ENCODE assay signal across 12 cellular contexts in genomic region chr22:38081636-38081940, GRCh38. TPM values are rescaled to one million over a fixed set of nuclear protein-coding genes. Genes with fewer than 3 reads are reported as not detected.
A peak's percentile ranks its signal among the peaks of the same experiment; 100 is the strongest.
DNase-seq lines count a peak whose midpoint lies in the region; ATAC-seq, FAIRE-seq and TF ChIP-seq lines count a peak whose summit lies in the region.
"Had no signal": no experiment of that assay in that cellular context is flagged by ENCODE, and none has a peak within 500 bp of the region (broad histone marks: within the 10 kb centered on the region; RNA-seq: fewer than 3 reads in every experiment).

No MANE protein-coding gene starts in this region.

- intact Hi-C loops in right lobe of liver (cut with DNase I), result no loop called here
- intact Hi-C loops in HepG2 (cut with micrococcal nuclease; ENCODE audit: unreplicated experiment), result no loop called here
- intact Hi-C loops in vagina (cut with DNase I), result no loop called here

- no CpG with 5 or more reads among the region's 17 CpGs for WGBS in right lobe of liver (ENCODE audit: insufficient coverage, low coverage, low lambda C conversion rate, missing lambda C conversion rate)
- no CpG with 5 or more reads among the region's 17 CpGs for WGBS in HepG2 (ENCODE audit: low lambda C conversion rate)

- H3K4me2 ChIP-seq in HepG2 (ENCODE audit: low read depth, low read length) (no peak overlapping the region), fibroblast of lung (ENCODE audit: extremely low read depth, insufficient read depth, low read length) (peak overlapping the region; percentile 8)

- H3K27me3 ChIP-seq in right lobe of liver (no peaks in the 10 kb centered on the region), HepG2 (ENCODE audit: control insufficient read depth in 1 of 2, insufficient read depth in 2 of 2, low read length in 2 of 2) (no peaks in the 10 kb centered on the region), fibroblast of lung (ENCODE audit: control insufficient read depth, insufficient read depth, low read length) (peaks cover 8% of the 10 kb centered on the region), rectal smooth muscle tissue (ENCODE audit: control insufficient read depth, insufficient read depth, low read length) (peaks cover 11% of the 10 kb centered on the region), vagina (no peaks in the 10 kb centered on the region)

- no peak for TF ChIP-seq EP300 in HepG2 (IDR thresholded peaks at IDR 0.05; ENCODE audit: low read depth in 2 of 2, low read length in 2 of 2)
- TF ChIP-seq EP300 in HepG2 (CRISPR knock-in tag; IDR thresholded peaks at IDR 0.05; ENCODE audit: borderline replicate concordance), result no peak

- H3K36me3 ChIP-seq in right lobe of liver (no peaks in the 10 kb centered on the region), HepG2 (replicated peaks in 1 of 2; ENCODE audit: control insufficient read depth in 1 of 2, insufficient read depth in 2 of 2, low read length in 2 of 2) (peaks cover 5 to 11% of the 10 kb centered on the region in 2 experiments; a peak in 3 of 5 replicates), fibroblast of lung (ENCODE audit: control insufficient read depth, insufficient read depth, low read length) (no peaks in the 10 kb centered on the region), rectal smooth muscle tissue (ENCODE audit: control insufficient read depth, insufficient read depth, low read length) (no peaks in the 10 kb centered on the region), vagina (no peaks in the 10 kb centered on the region)

- in situ Hi-C loops in HepG2 (cut with HindIII; ENCODE audit: extremely low pct_ligation_motif_present, low pct_unique_long_range_greater_than_20kb), result no loop called here

- H3K9ac ChIP-seq in HepG2 (ENCODE audit: insufficient read depth, low read depth, low read length) (no peak overlapping the region), fibroblast of lung (ENCODE audit: insufficient read depth, low read length) (no peak overlapping the region), rectal smooth muscle tissue (ENCODE audit: low read length) (no peak overlapping the region)

- H4K20me1 ChIP-seq in HepG2 (ENCODE audit: insufficient read depth, low read length) (no peaks in the 10 kb centered on the region), fibroblast of lung (ENCODE audit: control insufficient read depth, extremely low read depth, insufficient read depth, low read length) (no peaks in the 10 kb centered on the region)

- peak overlapping the region in 1 of 3 donors; percentile 31 for H3K4me3 ChIP-seq in right lobe of liver
- H3K4me3 ChIP-seq in HepG2 (replicated peaks in 1 of 3; ENCODE audit: insufficient read depth in 1 of 3, low read depth in 2 of 3, low read length in 3 of 3), result no peak overlapping the region
- H3K4me3 ChIP-seq in fibroblast of lung (replicated peaks in 1 of 4; ENCODE audit: control extremely low read depth in 1 of 4, insufficient read depth in 1 of 4, low read depth in 3 of 4, low read length in 4 of 4), result no peak overlapping the region
- H3K4me3 ChIP-seq in rectal smooth muscle tissue (ENCODE audit: low read length), result peak overlapping the region; percentile 25
- H3K4me3 ChIP-seq in vagina, result peak overlapping the region; percentile 37 to 65

- ATAC-seq in right lobe of liver, result no peak
- no peak for ATAC-seq in HepG2

- no peak for TF ChIP-seq POLR2A in right lobe of liver (IDR thresholded peaks at IDR 0.05)
- no peak for TF ChIP-seq POLR2A in HepG2 (IDR thresholded peaks at IDR 0.05; ENCODE audit: insufficient read depth in 1 of 2, low read depth in 2 of 2, low read length in 2 of 2)
- no peak for TF ChIP-seq POLR2A in vagina (IDR thresholded peaks at IDR 0.05)

- no peak for FAIRE-seq in HepG2 (lab: Jason Lieb, UNC)

- no peak for TF ChIP-seq RAD21 in HepG2 (CRISPR knock-in tag; IDR thresholded peaks at IDR 0.05)

- H3K27ac ChIP-seq in right lobe of liver (no peak overlapping the region), HepG2 (ENCODE audit: extremely low read length, insufficient read depth, low read length) (no peak overlapping the region), fibroblast of lung (ENCODE audit: insufficient read depth, low read length) (no peak overlapping the region), rectal smooth muscle tissue (ENCODE audit: low read depth, low read length) (no peak overlapping the region), vagina (no peak overlapping the region)

- H2AFZ ChIP-seq in HepG2 (ENCODE audit: low read length), result no peak overlapping the region
- H2AFZ ChIP-seq in fibroblast of lung (ENCODE audit: low read length), result no peak overlapping the region

- DNase-seq in right lobe of liver (peak in 2 of 3 donors; percentile 21 to 55), HepG2 (ENCODE audit: low spot score) (no peak), fibroblast of lung (ENCODE audit: low read depth in 2 of 2) (no peak), vagina (ENCODE audit: extremely low spot score in 2 of 2) (no peak), NCI-H69 (lab: John Stamatoyannopoulos, UW) (no peak), T-helper 1 cell (no peak)
- no peak for DNase-seq in stimulated activated naive CD4-positive, alpha-beta T cell treated with Interleukin-2 at 50 U/mL for 16 hours (lab: John Stamatoyannopoulos, UW)
- DNase-seq: NCI-H446, SHP77 treated with DMSO at 0.1 percent for 48 hours had no signal

- no TSS peak for BruUV-seq in HepG2 (replicated peaks; lab: Mats Ljungman, UMichigan)

- H3K4me1 ChIP-seq in right lobe of liver (peaks cover 0 to 5% (median 0%) of the 10 kb centered on the region in 4 donors), HepG2 (ENCODE audit: insufficient read depth, low read length) (no peaks in the 10 kb centered on the region), fibroblast of lung (ENCODE audit: control insufficient read depth, extremely low read depth, insufficient read depth, low read length) (no peaks in the 10 kb centered on the region), rectal smooth muscle tissue (ENCODE audit: control insufficient read depth, insufficient read depth, low read length) (no peaks in the 10 kb centered on the region), vagina (peaks cover 21% of the 10 kb centered on the region)

- TF ChIP-seq CTCF in right lobe of liver (IDR thresholded peaks at IDR 0.05), result no peak
- no peak for TF ChIP-seq CTCF in HepG2 (CRISPR knock-in tag; IDR thresholded peaks at IDR 0.05)
- TF ChIP-seq CTCF in fibroblast of lung (conservative IDR thresholded peaks at IDR 0.05 in 1 of 2, IDR thresholded peaks at IDR 0.05 in 1 of 2; ENCODE audit: low read depth in 1 of 2, low read length in 2 of 2), result no peak
- no peak for TF ChIP-seq CTCF in vagina (IDR thresholded peaks at IDR 0.05)

- no peaks in the 10 kb centered on the region for H3K79me2 ChIP-seq in HepG2 (ENCODE audit: insufficient read depth, low read length)
- no peaks in the 10 kb centered on the region for H3K79me2 ChIP-seq in fibroblast of lung (ENCODE audit: control insufficient read depth, insufficient read depth, low read length)

- CTCF ChIA-PET in HepG2 (lab: Yijun Ruan, JAX; ENCODE audit: low intra/inter-chr PET ratio, low total read pairs), result no interaction called here

- H3K9me3 ChIP-seq in right lobe of liver, result no peaks in the 10 kb centered on the region
- H3K9me3 ChIP-seq in HepG2 (ENCODE audit: low read length), result no peaks in the 10 kb centered on the region
- H3K9me3 ChIP-seq in fibroblast of lung (ENCODE audit: control insufficient read depth, insufficient read depth, low read depth, low read length), result no peaks in the 10 kb centered on the region
- H3K9me3 ChIP-seq in vagina, result no peaks in the 10 kb centered on the region

- POLR2A ChIA-PET in HepG2 (lab: Yijun Ruan, JAX), result no interaction called here

RNA-seq across cellular contexts. Expression of gene SLC16A8, which starts 2.4 kb away (rescaled TPM):
- not detected for total RNA-seq in right lobe of liver
- total RNA-seq in HepG2 (2016; rRNA removed; fragmentation: Illumina TruSeq; extraction: Trizol), result not detected in 2 replicates
- total RNA-seq in HepG2 (2016; cell fraction: cytosol; rRNA removed; fragmentation: Illumina TruSeq; extraction: Trizol; ENCODE audit: low read depth), result not detected in 2 replicates
- total RNA-seq in HepG2 (2016; cell fraction: insoluble cytoplasmic fraction; rRNA removed; fragmentation: Illumina TruSeq; extraction: Trizol), result not detected in 2 replicates
- total RNA-seq in HepG2 (2016; cell fraction: membrane; rRNA removed; fragmentation: Illumina TruSeq; extraction: Trizol), result not detected in 2 replicates
- not detected in 2 replicates for total RNA-seq in HepG2 (2016; cell fraction: nucleus; rRNA removed; fragmentation: Illumina TruSeq; extraction: Trizol)
- not detected in 2 replicates for polyA plus RNA-seq in HepG2 (2011; rRNA removed)
- not detected in 2 replicates for polyA plus RNA-seq in HepG2 (2011; cell fraction: cytosol; rRNA removed)
- polyA plus RNA-seq in HepG2 (2011; cell fraction: nucleus; rRNA removed), result not detected in 2 replicates
- 0.44 and 0.49 TPM in 2 replicates for polyA plus RNA-seq in HepG2 (2012)
- polyA plus RNA-seq in HepG2 (2016; cell fraction: cytosol; fragmentation: Illumina TruSeq; extraction: Trizol; ENCODE audit: low read depth), result not detected in 2 replicates
- polyA plus RNA-seq in HepG2 (2016; cell fraction: insoluble cytoplasmic fraction; fragmentation: Illumina TruSeq; extraction: Trizol; ENCODE audit: low read depth), result not detected in 2 replicates
- polyA plus RNA-seq in HepG2 (2016; cell fraction: membrane; fragmentation: Illumina TruSeq; extraction: Trizol; ENCODE audit: low read depth), result not detected in 2 replicates
- polyA plus RNA-seq in HepG2 (2016; cell fraction: nucleus; fragmentation: Illumina TruSeq; extraction: Trizol; ENCODE audit: insufficient read depth, low read depth), result not detected in 2 replicates
- not detected in 2 replicates for polyA minus RNA-seq in HepG2 (2011; rRNA and poly(A)+ RNA removed; ENCODE audit: low replicate concordance)
- not detected in 2 replicates for polyA minus RNA-seq in HepG2 (2011; cell fraction: cytosol; rRNA and poly(A)+ RNA removed)
- polyA minus RNA-seq in HepG2 (2011; cell fraction: nucleus; rRNA and poly(A)+ RNA removed), result not detected in 2 replicates
- under 0.01 and 0.26 TPM in 2 replicates for total RNA-seq in fibroblast of lung
- polyA plus RNA-seq in fibroblast of lung, result not detected in 2 replicates
- 0.13 TPM in 1 of 2 replicates, not detected in the other for polyA plus RNA-seq in fibroblast of lung (2012)
- not detected in 2 replicates for polyA minus RNA-seq in fibroblast of lung (ENCODE audit: low replicate concordance)
- 0.98 TPM for total RNA-seq in vagina
- total RNA-seq: activated T-helper 17 cell treated with anti-CD3 and anti-CD28 coated beads, Interleukin-2, amount 50 U/mL, for 72 hours; mononuclear cell had no signal

RNA-seq across cellular contexts. Expression of gene PICK1, which starts 24.4 kb away (rescaled TPM):
- total RNA-seq in right lobe of liver (10 to 100 TPM; 13.0 to 26.4 (median 20.3) TPM), HepG2 (2016; rRNA removed; fragmentation: Illumina TruSeq; extraction: Trizol) (16.0 and 19.3 TPM in 2 replicates), fibroblast of lung (5.9 and 7.8 TPM in 2 replicates), vagina (21.1 TPM)
- total RNA-seq in HepG2 (2016; cell fraction: cytosol; rRNA removed; fragmentation: Illumina TruSeq; extraction: Trizol; ENCODE audit: low read depth), result 5.2 and 7.0 TPM in 2 replicates
- total RNA-seq in HepG2 (2016; cell fraction: insoluble cytoplasmic fraction; rRNA removed; fragmentation: Illumina TruSeq; extraction: Trizol), result 12.5 and 21.2 TPM in 2 replicates
- total RNA-seq in HepG2 (2016; cell fraction: membrane; rRNA removed; fragmentation: Illumina TruSeq; extraction: Trizol), result 5.1 and 6.4 TPM in 2 replicates
- 23.0 and 24.4 TPM in 2 replicates for total RNA-seq in HepG2 (2016; cell fraction: nucleus; rRNA removed; fragmentation: Illumina TruSeq; extraction: Trizol)
- polyA plus RNA-seq in HepG2 (2011; rRNA removed) (25.3 and 28.9 TPM in 2 replicates), fibroblast of lung (7.8 and 11.1 TPM in 2 replicates)
- 16.7 and 22.6 TPM in 2 replicates for polyA plus RNA-seq in HepG2 (2011; cell fraction: cytosol; rRNA removed)
- 156 and 186 TPM in 2 replicates for polyA plus RNA-seq in HepG2 (2011; cell fraction: nucleus; rRNA removed)
- 11.1 and 11.5 TPM in 2 replicates for polyA plus RNA-seq in HepG2 (2012)
- 1.6 and 2.0 TPM in 2 replicates for polyA plus RNA-seq in HepG2 (2016; cell fraction: cytosol; fragmentation: Illumina TruSeq; extraction: Trizol; ENCODE audit: low read depth)
- polyA plus RNA-seq in HepG2 (2016; cell fraction: insoluble cytoplasmic fraction; fragmentation: Illumina TruSeq; extraction: Trizol; ENCODE audit: low read depth), result 13.6 and 16.4 TPM in 2 replicates
- polyA plus RNA-seq in HepG2 (2016; cell fraction: membrane; fragmentation: Illumina TruSeq; extraction: Trizol; ENCODE audit: low read depth), result 2.3 and 3.1 TPM in 2 replicates
- 45.3 and 47.7 TPM in 2 replicates for polyA plus RNA-seq in HepG2 (2016; cell fraction: nucleus; fragmentation: Illumina TruSeq; extraction: Trizol; ENCODE audit: insufficient read depth, low read depth)
- 19.1 and 21.9 TPM in 2 replicates for polyA minus RNA-seq in HepG2 (2011; rRNA and poly(A)+ RNA removed; ENCODE audit: low replicate concordance)
- polyA minus RNA-seq in HepG2 (2011; cell fraction: cytosol; rRNA and poly(A)+ RNA removed), result 5.4 and 6.4 TPM in 2 replicates
- 26.1 and 32.8 TPM in 2 replicates for polyA minus RNA-seq in HepG2 (2011; cell fraction: nucleus; rRNA and poly(A)+ RNA removed)
- polyA plus RNA-seq in fibroblast of lung (2012), result 6.7 and 7.2 TPM in 2 replicates
- polyA minus RNA-seq in fibroblast of lung (ENCODE audit: low replicate concordance), result 0.85 and 11.1 TPM in 2 replicates

RNA-seq across cellular contexts. Expression of gene BAIAP2L2, which starts 28.9 kb away (rescaled TPM):
- total RNA-seq in right lobe of liver, result 1 to 10 TPM in 3 of 6 experiments, under 1 TPM in 3; 0.79 to 5.0 (median 1.4) TPM
- 3.0 and 4.4 TPM in 2 replicates for total RNA-seq in HepG2 (2016; rRNA removed; fragmentation: Illumina TruSeq; extraction: Trizol)
- 2.2 and 2.3 TPM in 2 replicates for total RNA-seq in HepG2 (2016; cell fraction: cytosol; rRNA removed; fragmentation: Illumina TruSeq; extraction: Trizol; ENCODE audit: low read depth)
- total RNA-seq in HepG2 (2016; cell fraction: insoluble cytoplasmic fraction; rRNA removed; fragmentation: Illumina TruSeq; extraction: Trizol), result 1.8 and 4.6 TPM in 2 replicates
- 2.9 and 3.5 TPM in 2 replicates for total RNA-seq in HepG2 (2016; cell fraction: membrane; rRNA removed; fragmentation: Illumina TruSeq; extraction: Trizol)
- 3.9 and 4.3 TPM in 2 replicates for total RNA-seq in HepG2 (2016; cell fraction: nucleus; rRNA removed; fragmentation: Illumina TruSeq; extraction: Trizol)
- polyA plus RNA-seq in HepG2 (2011; rRNA removed), result 7.5 and 8.4 TPM in 2 replicates
- polyA plus RNA-seq in HepG2 (2011; cell fraction: cytosol; rRNA removed), result 3.0 and 4.7 TPM in 2 replicates
- 77.2 and 103 TPM in 2 replicates for polyA plus RNA-seq in HepG2 (2011; cell fraction: nucleus; rRNA removed)
- polyA plus RNA-seq in HepG2 (2012), result 5.6 and 7.7 TPM in 2 replicates
- 3.1 and 3.4 TPM in 2 replicates for polyA plus RNA-seq in HepG2 (2016; cell fraction: cytosol; fragmentation: Illumina TruSeq; extraction: Trizol; ENCODE audit: low read depth)
- polyA plus RNA-seq in HepG2 (2016; cell fraction: insoluble cytoplasmic fraction; fragmentation: Illumina TruSeq; extraction: Trizol; ENCODE audit: low read depth), result 4.8 and 7.0 TPM in 2 replicates
- polyA plus RNA-seq in HepG2 (2016; cell fraction: membrane; fragmentation: Illumina TruSeq; extraction: Trizol; ENCODE audit: low read depth), result 4.5 TPM in 2 replicates
- polyA plus RNA-seq in HepG2 (2016; cell fraction: nucleus; fragmentation: Illumina TruSeq; extraction: Trizol; ENCODE audit: insufficient read depth, low read depth), result 34.3 and 34.8 TPM in 2 replicates
- polyA minus RNA-seq in HepG2 (2011; rRNA and poly(A)+ RNA removed; ENCODE audit: low replicate concordance), result 0.23 and 3.8 TPM in 2 replicates
- 3.0 and 4.1 TPM in 2 replicates for polyA minus RNA-seq in HepG2 (2011; cell fraction: cytosol; rRNA and poly(A)+ RNA removed)
- polyA minus RNA-seq in HepG2 (2011; cell fraction: nucleus; rRNA and poly(A)+ RNA removed), result 4.5 and 5.1 TPM in 2 replicates
- 0.26 and 0.83 TPM in 2 replicates for total RNA-seq in fibroblast of lung
- 0.16 and 0.77 TPM in 2 replicates for polyA plus RNA-seq in fibroblast of lung
- polyA plus RNA-seq in fibroblast of lung (2012), result 0.24 and 2.1 TPM in 2 replicates
- polyA minus RNA-seq in fibroblast of lung (ENCODE audit: low replicate concordance), result 1.4 TPM in 1 of 2 replicates, not detected in the other
- total RNA-seq in vagina, result not detected

Comparison
In these comparisons a context has a peak if more than half of its experiments do, and no peak if none do; other contexts are left out.
1. DNase-seq: peak in right lobe of liver (2 of 3); none in HepG2 (single experiment), fibroblast of lung (0 of 2), vagina (0 of 2), NCI-H69 (single experiment), T-helper 1 cell (0 of 5) and stimulated activated naive CD4-positive, alpha-beta T cell treated with Interleukin-2 at 50 U/mL for 16 hours (single experiment).
2. H3K4me3 ChIP-seq: peak in rectal smooth muscle tissue (single experiment) and vagina (2 of 2); none in HepG2 (0 of 3) and fibroblast of lung (0 of 4).